Comparison of ENCODE assay signal across 16 cellular contexts in the genomic region with DNA sequence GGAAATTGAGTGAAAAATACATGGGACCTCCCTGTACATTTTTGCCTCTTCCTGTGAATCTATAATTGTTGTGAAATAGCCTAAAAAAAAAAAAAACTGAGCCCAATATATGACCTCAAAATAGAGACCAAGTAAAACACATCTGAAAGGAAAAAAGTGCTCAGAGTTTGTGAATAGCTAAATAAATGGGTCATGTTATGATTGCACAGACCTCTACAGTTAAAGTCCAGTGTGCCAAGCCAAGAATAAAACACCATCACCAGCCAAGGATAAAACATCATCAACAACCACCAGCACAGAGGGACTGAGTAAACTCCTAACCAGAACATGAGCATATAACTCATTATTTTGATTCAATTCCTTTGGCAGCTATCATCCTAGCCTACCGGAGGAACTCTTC.
DNase-seq lines count a peak whose midpoint lies in the region; ATAC-seq, FAIRE-seq and TF ChIP-seq lines count a peak whose summit lies in the region.
"Had no signal": no experiment of that assay in that cellular context is flagged by ENCODE, and none has a peak within 500 bp of the region (broad histone marks: within the 10 kb centered on the region; RNA-seq: fewer than 3 reads in every experiment).

No MANE protein-coding gene starts in this region.

- H3K9ac ChIP-seq in liver (ENCODE audit: low read depth in 1 of 2, low read length in 2 of 2) (peak overlapping the region in 1 of 2 donors; percentile 83), HepG2 (ENCODE audit: insufficient read depth, low read depth, low read length) (no peak overlapping the region)

- no peaks in the 10 kb centered on the region for H3K27me3 ChIP-seq in liver (ENCODE audit: control insufficient read depth in 4 of 4, insufficient read depth in 4 of 4, low read length in 3 of 4)
- H3K27me3 ChIP-seq in HepG2 (ENCODE audit: control insufficient read depth in 1 of 2, insufficient read depth in 2 of 2, low read length in 2 of 2): no peaks in the 10 kb centered on the region

- WGBS in liver: 41% methylated on average over 1 of the region's 1 CpG
- 100% methylated on average over 1 of the region's 1 CpG for WGBS in HepG2 (ENCODE audit: low lambda C conversion rate)

- FAIRE-seq in HepG2 (lab: Jason Lieb, UNC): no peak
- FAIRE-seq: HTR-8/SVneo had no signal

- CTCF ChIA-PET in HepG2 (lab: Yijun Ruan, JAX; ENCODE audit: low intra/inter-chr PET ratio, low total read pairs): no interaction called here

- ATAC-seq in HepG2: no peak
- ATAC-seq in left lobe of liver: peak; percentile 94
- ATAC-seq in GM21576 (IDR thresholded peaks at IDR 0.05; ENCODE audit: unreplicated experiment): no peak
- ATAC-seq in HG03196 (IDR thresholded peaks at IDR 0.05; ENCODE audit: unreplicated experiment): no peak
- ATAC-seq: HCT116 had no signal

- intact Hi-C loops in HepG2 (cut with micrococcal nuclease; ENCODE audit: unreplicated experiment): no loop called here

- H3K4me3 ChIP-seq in liver (ENCODE audit: low read depth in 1 of 3, low read length in 3 of 3): no peak overlapping the region
- no peak overlapping the region for H3K4me3 ChIP-seq in HepG2 (replicated peaks in 1 of 3; ENCODE audit: insufficient read depth in 1 of 3, low read depth in 2 of 3, low read length in 3 of 3)

- POLR2A ChIA-PET in HepG2 (lab: Yijun Ruan, JAX): interaction anchor here (3.3 kb wide), 1 partner anchor 18 kb away, joined by 14 read pairs; no protein-coding TSS in a partner anchor

- no peak for TF ChIP-seq POLR2A in HepG2 (IDR thresholded peaks at IDR 0.05; ENCODE audit: insufficient read depth in 1 of 2, low read depth in 2 of 2, low read length in 2 of 2)
- TF ChIP-seq POLR2A in erythroblast (IDR thresholded peaks at IDR 0.05; ENCODE audit: low read length): no peak

- no TSS peak for BruUV-seq in HepG2 (replicated peaks; lab: Mats Ljungman, UMichigan)

- in situ Hi-C loops in HepG2 (cut with HindIII; ENCODE audit: extremely low pct_ligation_motif_present, low pct_unique_long_range_greater_than_20kb): no loop called here

- H3K4me2 ChIP-seq in HepG2 (ENCODE audit: low read depth, low read length): no peak overlapping the region

- H3K4me1 ChIP-seq in liver (ENCODE audit: control insufficient read depth in 4 of 4, insufficient read depth in 4 of 4, low read length in 3 of 4) (peaks cover 0 to 8% (median 4%) of the 10 kb centered on the region in 4 donors), HepG2 (ENCODE audit: insufficient read depth, low read length) (peaks cover 5% of the 10 kb centered on the region; the same call in 1 of the 2 replicates)

- TF ChIP-seq EP300 in HepG2 (IDR thresholded peaks at IDR 0.05; ENCODE audit: low read depth in 2 of 2, low read length in 2 of 2) (no peak), HepG2 (CRISPR knock-in tag; IDR thresholded peaks at IDR 0.05; ENCODE audit: borderline replicate concordance) (no peak)

- no peaks in the 10 kb centered on the region for H3K79me2 ChIP-seq in HepG2 (ENCODE audit: insufficient read depth, low read length)

- H2AFZ ChIP-seq in HepG2 (ENCODE audit: low read length): no peak overlapping the region

- TF ChIP-seq CTCF in liver (IDR thresholded peaks at IDR 0.05; ENCODE audit: low read depth, low read length, missing input control): no peak
- no peak for TF ChIP-seq CTCF in HepG2 (CRISPR knock-in tag; IDR thresholded peaks at IDR 0.05)

- no peaks in the 10 kb centered on the region for H4K20me1 ChIP-seq in HepG2 (ENCODE audit: insufficient read depth, low read length)

- H3K27ac ChIP-seq in liver (ENCODE audit: low read depth in 1 of 2, low read length in 2 of 2) (peak overlapping the region; percentile 29 to 57), HepG2 (ENCODE audit: extremely low read length, insufficient read depth, low read length) (no peak overlapping the region)
- H3K27ac ChIP-seq: C4-2B had no signal

- DNase-seq in HepG2 (ENCODE audit: low spot score) (no peak), fibroblast of peridontal ligament (ENCODE audit: extremely low read depth) (peak; percentile 50), left lobe of liver (ENCODE audit: low spot score) (no peak), erythroblast (lab: John Stamatoyannopoulos, UW) (no peak)
- DNase-seq in NK-92 treated with Interleukin-12 subunit alpha and Interleukin-12 subunit beta, amount 100 ng/mL, for 24 hours (lab: John Stamatoyannopoulos, UW): no peak
- DNase-seq: COR-L47, MV-4-11, NCI-H1436, NCI-H2029 treated with DMSO at 0.1 percent for 48 hours, NCI-H524 had no signal

- H3K36me3 ChIP-seq in liver (ENCODE audit: control insufficient read depth in 4 of 4, insufficient read depth in 3 of 4, low read depth in 1 of 4, low read length in 3 of 4) (no peaks in the 10 kb centered on the region), HepG2 (replicated peaks in 1 of 2; ENCODE audit: control insufficient read depth in 1 of 2, insufficient read depth in 2 of 2, low read length in 2 of 2) (no peaks in the 10 kb centered on the region)

- no peaks in the 10 kb centered on the region for H3K9me3 ChIP-seq in liver (ENCODE audit: control insufficient read depth in 4 of 4, low read length in 3 of 4)
- H3K9me3 ChIP-seq in HepG2 (ENCODE audit: low read length): no peaks in the 10 kb centered on the region

- peak in 1 of 2 donors; percentile 20 for TF ChIP-seq RAD21 in liver (IDR thresholded peaks at IDR 0.05)
- TF ChIP-seq RAD21 in HepG2 (CRISPR knock-in tag; IDR thresholded peaks at IDR 0.05): no peak

TF ChIP-seq in liver, 16 proteins besides CTCF, POLR2A, EP300 and RAD21 (continues in another document):
- TF ChIP-seq FOXA1 (IDR thresholded peaks at IDR 0.05): peak; percentile 18
- TF ChIP-seq HNF4G (IDR thresholded peaks at IDR 0.05): no peak
- TF ChIP-seq TAF1 (conservative IDR thresholded peaks at IDR 0.05): no peak
- TF ChIP-seq EGR1 (IDR thresholded peaks at IDR 0.05; ENCODE audit: low read depth in 2 of 2): peak in 1 of 2 donors; percentile 41
- TF ChIP-seq, protein P1, sequence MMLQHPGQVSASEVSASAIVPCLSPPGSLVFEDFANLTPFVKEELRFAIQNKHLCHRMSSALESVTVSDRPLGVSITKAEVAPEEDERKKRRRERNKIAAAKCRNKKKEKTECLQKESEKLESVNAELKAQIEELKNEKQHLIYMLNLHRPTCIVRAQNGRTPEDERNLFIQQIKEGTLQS (IDR thresholded peaks at IDR 0.05): peak; percentile 12
- TF ChIP-seq, protein P2, sequence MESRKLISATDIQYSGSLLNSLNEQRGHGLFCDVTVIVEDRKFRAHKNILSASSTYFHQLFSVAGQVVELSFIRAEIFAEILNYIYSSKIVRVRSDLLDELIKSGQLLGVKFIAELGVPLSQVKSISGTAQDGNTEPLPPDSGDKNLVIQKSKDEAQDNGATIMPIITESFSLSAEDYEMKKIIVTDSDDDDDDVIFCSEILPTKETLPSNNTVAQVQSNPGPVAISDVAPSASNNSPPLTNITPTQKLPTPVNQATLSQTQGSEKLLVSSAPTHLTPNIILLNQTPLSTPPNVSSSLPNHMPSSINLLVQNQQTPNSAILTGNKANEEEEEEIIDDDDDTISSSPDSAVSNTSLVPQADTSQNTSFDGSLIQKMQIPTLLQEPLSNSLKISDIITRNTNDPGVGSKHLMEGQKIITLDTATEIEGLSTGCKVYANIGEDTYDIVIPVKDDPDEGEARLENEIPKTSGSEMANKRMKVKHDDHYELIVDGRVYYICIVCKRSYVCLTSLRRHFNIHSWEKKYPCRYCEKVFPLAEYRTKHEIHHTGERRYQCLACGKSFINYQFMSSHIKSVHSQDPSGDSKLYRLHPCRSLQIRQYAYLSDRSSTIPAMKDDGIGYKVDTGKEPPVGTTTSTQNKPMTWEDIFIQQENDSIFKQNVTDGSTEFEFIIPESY (IDR thresholded peaks at IDR 0.05): peak; percentile 33

TF ChIP-seq in HepG2, 621 proteins besides CTCF, POLR2A, EP300 and RAD21:
- TF ChIP-seq, protein P3, sequence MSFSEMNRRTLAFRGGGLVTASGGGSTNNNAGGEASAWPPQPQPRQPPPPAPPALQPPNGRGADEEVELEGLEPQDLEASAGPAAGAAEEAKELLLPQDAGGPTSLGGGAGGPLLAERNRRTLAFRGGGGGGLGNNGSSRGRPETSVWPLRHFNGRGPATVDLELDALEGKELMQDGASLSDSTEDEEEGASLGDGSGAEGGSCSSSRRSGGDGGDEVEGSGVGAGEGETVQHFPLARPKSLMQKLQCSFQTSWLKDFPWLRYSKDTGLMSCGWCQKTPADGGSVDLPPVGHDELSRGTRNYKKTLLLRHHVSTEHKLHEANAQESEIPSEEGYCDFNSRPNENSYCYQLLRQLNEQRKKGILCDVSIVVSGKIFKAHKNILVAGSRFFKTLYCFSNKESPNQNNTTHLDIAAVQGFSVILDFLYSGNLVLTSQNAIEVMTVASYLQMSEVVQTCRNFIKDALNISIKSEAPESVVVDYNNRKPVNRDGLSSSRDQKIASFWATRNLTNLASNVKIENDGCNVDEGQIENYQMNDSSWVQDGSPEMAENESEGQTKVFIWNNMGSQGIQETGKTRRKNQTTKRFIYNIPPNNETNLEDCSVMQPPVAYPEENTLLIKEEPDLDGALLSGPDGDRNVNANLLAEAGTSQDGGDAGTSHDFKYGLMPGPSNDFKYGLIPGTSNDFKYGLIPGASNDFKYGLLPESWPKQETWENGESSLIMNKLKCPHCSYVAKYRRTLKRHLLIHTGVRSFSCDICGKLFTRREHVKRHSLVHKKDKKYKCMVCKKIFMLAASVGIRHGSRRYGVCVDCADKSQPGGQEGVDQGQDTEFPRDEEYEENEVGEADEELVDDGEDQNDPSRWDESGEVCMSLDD (CRISPR knock-in tag; IDR thresholded peaks at IDR 0.05; ENCODE audit: borderline replicate concordance): no peak
